Comparison of ENCODE assay signal across 8 cellular contexts in genomic region chr10:102632394-102633062, GRCh38. TPM values are rescaled to one million over a fixed set of nuclear protein-coding genes. Genes with fewer than 3 reads are reported as not detected.
DNase-seq lines count a peak whose midpoint lies in the region; ATAC-seq and TF ChIP-seq lines count a peak whose summit lies in the region.

No MANE protein-coding gene starts in this region.

- 68 to 89% methylated on average over 3 of the region's 3 CpGs for WGBS in mesodermal cell (ENCODE audit: insufficient coverage in 2 of 2), 2 experiments
- 26 to 32% methylated on average over 3 of the region's 3 CpGs for WGBS in aorta, 2 donors

- intact Hi-C loops in aorta (cut with DNase I) = no loop called here

- H3K4me3 ChIP-seq in mesodermal cell (ENCODE audit: extremely low read depth, insufficient read depth, low read length, poor library complexity, severe bottlenecking) = no peak overlapping the region
- no peak overlapping the region for H3K4me3 ChIP-seq in aorta (ENCODE audit: low read length in 2 of 2)

- no peaks in the 10 kb centered on the region for H3K27me3 ChIP-seq in aorta (ENCODE audit: control insufficient read depth in 1 of 2, insufficient read depth in 2 of 2, low read length in 1 of 2)

- H3K36me3 Mint-ChIP-seq in activated naive CD4-positive, alpha-beta T cell treated with anti-CD3 and anti-CD28 coated beads, Interleukin-2, amount 50 U/mL, for 24 hours = no peaks in the 10 kb centered on the region

- DNase-seq in activated naive CD4-positive, alpha-beta T cell treated with Interleukin-2 at 50 U/mL for 16 hours = no peak
- DNase-seq in caudate nucleus (lab: John Stamatoyannopoulos, UW) (no peak), aorta (peak; percentile 37 to 63), LoVo (ENCODE audit: low spot score) (no peak)

- H3K4me1 ChIP-seq in mesodermal cell (ENCODE audit: control insufficient read depth, insufficient read depth, low read length, poor library complexity, severe bottlenecking) (peaks cover 80% of the 10 kb centered on the region), aorta (ENCODE audit: control insufficient read depth in 1 of 2, insufficient read depth in 2 of 2, low read length in 2 of 2) (peaks cover 0 to 4% of the 10 kb centered on the region in 2 donors)

- no peaks in the 10 kb centered on the region for H3K27me3 Mint-ChIP-seq in activated naive CD4-positive, alpha-beta T cell treated with anti-CD3 and anti-CD28 coated beads, Interleukin-2, amount 50 U/mL, for 24 hours

- ATAC-seq in aorta (ENCODE audit: low FRiP score) (peak; percentile 12), HG02642 (IDR thresholded peaks at IDR 0.05; ENCODE audit: poor library complexity, unreplicated experiment) (no peak), GM18505 (IDR thresholded peaks at IDR 0.05; ENCODE audit: unreplicated experiment) (no peak)

- H3K27ac ChIP-seq in caudate nucleus (ENCODE audit: low read depth, low read length) (peak overlapping the region; percentile 33), mesodermal cell (ENCODE audit: low read depth, low read length, severe bottlenecking) (peak overlapping the region; percentile 81), aorta (ENCODE audit: low read depth in 1 of 2, low read length in 2 of 2) (peak overlapping the region; percentile 14 to 70)

- H3K27ac Mint-ChIP-seq in activated naive CD4-positive, alpha-beta T cell treated with anti-CD3 and anti-CD28 coated beads, Interleukin-2, amount 50 U/mL, for 24 hours = peak overlapping the region; percentile 62

- TF ChIP-seq POLR2A in GM18505 (IDR thresholded peaks at IDR 0.05; ENCODE audit: borderline replicate concordance, extremely low read depth, insufficient read depth, insufficient read length) = no peak

- H3K9me3 Mint-ChIP-seq in activated naive CD4-positive, alpha-beta T cell treated with anti-CD3 and anti-CD28 coated beads, Interleukin-2, amount 50 U/mL, for 24 hours = no peaks in the 10 kb centered on the region

- H3K4me1 Mint-ChIP-seq in activated naive CD4-positive, alpha-beta T cell treated with anti-CD3 and anti-CD28 coated beads, Interleukin-2, amount 50 U/mL, for 24 hours = peaks cover 46% of the 10 kb centered on the region

- H3K36me3 ChIP-seq in mesodermal cell (ENCODE audit: control insufficient read depth, insufficient read depth, low read length) (peaks cover 18% of the 10 kb centered on the region), aorta (ENCODE audit: control insufficient read depth in 1 of 2, insufficient read depth in 2 of 2, low read length in 1 of 2) (no peaks in the 10 kb centered on the region)

- H3K4me3 Mint-ChIP-seq in activated naive CD4-positive, alpha-beta T cell treated with anti-CD3 and anti-CD28 coated beads, Interleukin-2, amount 50 U/mL, for 24 hours = peak overlapping the region; percentile 30

- H3K9me3 ChIP-seq in mesodermal cell (ENCODE audit: control insufficient read depth, low read length) (no peaks in the 10 kb centered on the region), aorta (ENCODE audit: control insufficient read depth, low read length) (no peaks in the 10 kb centered on the region)

RNA-seq across cellular contexts. Expression of gene TRIM8, which starts 11.8 kb away (rescaled TPM):
- polyA plus RNA-seq in mesodermal cell (2013, experiment 1 of 2) = 138 TPM
- 118 TPM for polyA plus RNA-seq in mesodermal cell (2013, experiment 2 of 2)
- total RNA-seq in aorta = 100 to 1,000 TPM; 126 to 189 TPM
- 10 to 100 TPM; 40.6 to 72.4 TPM for polyA plus RNA-seq in aorta

Comparison
In these comparisons a context has a peak if more than half of its experiments do, and no peak if none do; other contexts are left out.
1. DNase-seq: peak in aorta (2 of 2); none in activated naive CD4-positive, alpha-beta T cell treated with Interleukin-2 at 50 U/mL for 16 hours (single experiment), caudate nucleus (0 of 61) and LoVo (single experiment).
2. Peak in every context shown above with its lines, with median percentiles within 50 percentile points of each other: H3K27ac ChIP-seq.